8 cellular contexts compared by ENCODE assay signal in genomic region chr7:106064836-106065559, GRCh38. TPM values are rescaled to one million over a fixed set of nuclear protein-coding genes. Genes with fewer than 3 reads are reported as not detected.
DNase-seq lines count a peak whose midpoint lies in the region; ATAC-seq, FAIRE-seq and TF ChIP-seq lines count a peak whose summit lies in the region.

No MANE protein-coding gene starts in this region.

- no peaks in the 10 kb centered on the region for H3K9me3 Mint-ChIP-seq in activated naive CD4-positive, alpha-beta T cell treated with anti-CD3 and anti-CD28 coated beads for 36 hours
- H3K9me3 Mint-ChIP-seq in activated T-helper 1 cell treated with anti-CD3 and anti-CD28 coated beads, Interleukin-12 subunit alpha, Interleukin-12 subunit beta, Interleukin-2, Interleukin-4 antibody, amounts not matched to agents 30 ng/mL and 10 ng/mL and 1 ng/mL, durations not matched to agents 14 hours and 24 hours and 36 hours = no peaks in the 10 kb centered on the region

- 14% methylated on average over 12 of the region's 12 CpGs for WGBS in K562 (ENCODE audit: insufficient coverage, low coverage, missing lambda C conversion rate)
- 58% methylated on average over 12 of the region's 12 CpGs for WGBS in smooth muscle cell (ENCODE audit: low lambda C conversion rate)

- no peak for FAIRE-seq in K562 (lab: Jason Lieb, UNC)

- peaks cover 24% of the 10 kb centered on the region for H3K4me1 Mint-ChIP-seq in activated naive CD4-positive, alpha-beta T cell treated with anti-CD3 and anti-CD28 coated beads for 36 hours (ENCODE audit: low read depth)
- peaks cover 23% of the 10 kb centered on the region for H3K4me1 Mint-ChIP-seq in activated T-helper 1 cell treated with anti-CD3 and anti-CD28 coated beads, Interleukin-12 subunit alpha, Interleukin-12 subunit beta, Interleukin-2, Interleukin-4 antibody, amounts not matched to agents 30 ng/mL and 10 ng/mL and 1 ng/mL, durations not matched to agents 14 hours and 24 hours and 36 hours (ENCODE audit: low read depth)

- in situ Hi-C loops in K562 (cut with MboI) = no loop called here

- H3K79me2 ChIP-seq in K562 (ENCODE audit: control insufficient read depth, insufficient read depth, low read length) = no peaks in the 10 kb centered on the region
- no peaks in the 10 kb centered on the region for H3K79me2 ChIP-seq in smooth muscle cell (ENCODE audit: low read depth)

- no peaks in the 10 kb centered on the region for H3K36me3 Mint-ChIP-seq in activated naive CD4-positive, alpha-beta T cell treated with anti-CD3 and anti-CD28 coated beads for 36 hours (ENCODE audit: low read depth)
- no peaks in the 10 kb centered on the region for H3K36me3 Mint-ChIP-seq in activated T-helper 1 cell treated with anti-CD3 and anti-CD28 coated beads, Interleukin-12 subunit alpha, Interleukin-12 subunit beta, Interleukin-2, Interleukin-4 antibody, amounts not matched to agents 30 ng/mL and 10 ng/mL and 1 ng/mL, durations not matched to agents 14 hours and 24 hours and 36 hours (ENCODE audit: low read depth)

- no TSS peak for BruUV-seq in K562 (replicated peaks; lab: Mats Ljungman, UMichigan)

- H3K9me3 ChIP-seq in K562 (replicated peaks; ENCODE audit: control insufficient read depth, insufficient read depth, low read depth, low read length) (no peaks in the 10 kb centered on the region), smooth muscle cell (replicated peaks; ENCODE audit: low read depth) (no peaks in the 10 kb centered on the region)

- peaks cover 7% of the 10 kb centered on the region for H3K9me1 ChIP-seq in K562 (ENCODE audit: control insufficient read depth, insufficient read depth, low read length)

- H3K27me3 ChIP-seq in K562 (ENCODE audit: control insufficient read depth in 2 of 2, insufficient read depth in 2 of 2, low read length in 2 of 2) = peaks cover 22 to 55% of the 10 kb centered on the region in 2 experiments; a peak in 4 of 5 replicates
- no peaks in the 10 kb centered on the region for H3K27me3 ChIP-seq in smooth muscle cell (ENCODE audit: low read depth)

- peaks cover 11 to 23% of the 10 kb centered on the region in 2 experiments for H3K4me1 ChIP-seq in K562 (replicated peaks in 1 of 2; ENCODE audit: control insufficient read depth in 2 of 2, insufficient read depth in 2 of 2, low read length in 2 of 2)
- peaks cover 10% of the 10 kb centered on the region for H3K4me1 ChIP-seq in smooth muscle cell (ENCODE audit: low read depth)

- H3K27ac ChIP-seq in K562 (ENCODE audit: extremely low read depth, low read depth, low read length) (no peak overlapping the region), smooth muscle cell (ENCODE audit: low read depth) (peak overlapping the region; percentile 43)

- no peak for TF ChIP-seq EP300 in K562 (IDR thresholded peaks at IDR 0.05; ENCODE audit: low read length)

- POLR2A ChIA-PET in K562 (lab: Yijun Ruan, JAX) = interaction anchor here (0.6 kb wide), 1 partner anchor 1182 kb away, joined by 3 read pairs; no protein-coding TSS in a partner anchor

- H3K4me2 ChIP-seq in K562 (ENCODE audit: insufficient read depth, low read length) = no peak overlapping the region
- peak overlapping the region; percentile 60 for H3K4me2 ChIP-seq in smooth muscle cell

- no peaks in the 10 kb centered on the region for H3K36me3 ChIP-seq in K562 (ENCODE audit: control insufficient read depth, insufficient read depth, low read length)
- no peaks in the 10 kb centered on the region for H3K36me3 ChIP-seq in smooth muscle cell (ENCODE audit: low read depth)

- ATAC-seq in K562 (peak; percentile 76), GM19455 (IDR thresholded peaks at IDR 0.05; ENCODE audit: unreplicated experiment) (no peak)

- H3K4me3 ChIP-seq in K562 = no peak overlapping the region
- no peak overlapping the region for H3K4me3 ChIP-seq in smooth muscle cell

- TF ChIP-seq CTCF in K562 (IDR thresholded peaks at IDR 0.05 in 2 of 3, conservative IDR thresholded peaks at IDR 0.05 in 1 of 3; ENCODE audit: insufficient read depth in 2 of 3, low read depth in 1 of 3, low read length in 3 of 3) (0 out of 6 replicates have a peak, but pooled peaks of 1 of the 3 experiments have one; percentile 13), smooth muscle cell (IDR thresholded peaks at IDR 0.05; ENCODE audit: borderline replicate concordance, insufficient read depth, poor library complexity, severe bottlenecking) (no peak)

- DNase-seq in C1 segment of cervical spinal cord (lab: John Stamatoyannopoulos, UW) (peak; percentile 17 to 91 (median 76)), NCI-H146 (lab: John Stamatoyannopoulos, UW) (peak; percentile 74), K562 (ENCODE audit: extremely low read depth in 1 of 4, low spot score in 3 of 4) (peak in 3 of 4 experiments; percentile 44 to 55 (median 50)), iPS-NIHi7 (ENCODE audit: extremely low spot score) (peak; percentile 63), smooth muscle cell (lab: John Stamatoyannopoulos, UW; ENCODE audit: unreplicated experiment) (peak; percentile 45)
- no peak for DNase-seq in activated naive CD4-positive, alpha-beta T cell treated with anti-CD3 and anti-CD28 coated beads for 36 hours
- DNase-seq in activated T-helper 1 cell treated with anti-CD3 and anti-CD28 coated beads, Interleukin-12 subunit alpha, Interleukin-12 subunit beta, Interleukin-2, Interleukin-4 antibody, amounts not matched to agents 30 ng/mL and 10 ng/mL and 1 ng/mL, durations not matched to agents 14 hours and 24 hours and 36 hours (ENCODE audit: low spot score) = no peak

- H3K9ac ChIP-seq in K562 (ENCODE audit: insufficient read depth in 1 of 2, low read depth in 2 of 2, low read length in 2 of 2) (peak overlapping the region in 1 of 2 experiments; percentile 42; a peak in 1 of 4 replicates), smooth muscle cell (ENCODE audit: low read depth) (peak overlapping the region; percentile 2)

- no peak for TF ChIP-seq POLR2A in K562 (conservative IDR thresholded peaks at IDR 0.05)

- peaks cover 7% of the 10 kb centered on the region; the same call in 1 of the 2 replicates for H4K20me1 ChIP-seq in K562 (replicated peaks; ENCODE audit: control insufficient read depth, insufficient read depth, low read length)
- no peaks in the 10 kb centered on the region for H4K20me1 ChIP-seq in smooth muscle cell (ENCODE audit: low read depth)

- intact Hi-C loops in K562 (cut with micrococcal nuclease) = no loop called here
- intact Hi-C loops in activated naive CD4-positive, alpha-beta T cell treated with anti-CD3 and anti-CD28 coated beads for 36 hours (cut with micrococcal nuclease) = no loop called here
- intact Hi-C loops in activated T-helper 1 cell treated with anti-CD3 and anti-CD28 coated beads, Interleukin-12 subunit alpha, Interleukin-12 subunit beta, Interleukin-2, Interleukin-4 antibody, amounts not matched to agents 30 ng/mL and 10 ng/mL and 1 ng/mL, durations not matched to agents 14 hours and 24 hours and 36 hours (cut with micrococcal nuclease) = no loop called here

- H3K4me3 Mint-ChIP-seq in activated naive CD4-positive, alpha-beta T cell treated with anti-CD3 and anti-CD28 coated beads for 36 hours = no peak overlapping the region
- no peak overlapping the region for H3K4me3 Mint-ChIP-seq in activated T-helper 1 cell treated with anti-CD3 and anti-CD28 coated beads, Interleukin-12 subunit alpha, Interleukin-12 subunit beta, Interleukin-2, Interleukin-4 antibody, amounts not matched to agents 30 ng/mL and 10 ng/mL and 1 ng/mL, durations not matched to agents 14 hours and 24 hours and 36 hours

- H2AFZ ChIP-seq in K562 (ENCODE audit: low read depth, low read length) (no peak overlapping the region), smooth muscle cell (ENCODE audit: low read depth) (peak overlapping the region; percentile 44)

- TF ChIP-seq RAD21 in K562 (CRISPR knock-in tag; conservative IDR thresholded peaks at IDR 0.05 in 1 of 2, IDR thresholded peaks at IDR 0.05 in 1 of 2) = 0 out of 4 replicates have a peak, but pooled peaks of 1 of the 2 experiments have one; percentile 5

- CTCF ChIA-PET in K562 (lab: Yijun Ruan, JAX; ENCODE audit: low intra/inter-chr PET ratio) = no interaction called here
- CTCF ChIA-PET in activated naive CD4-positive, alpha-beta T cell treated with anti-CD3 and anti-CD28 coated beads for 36 hours (lab: Charles Lee) = interaction anchor here (1.9 kb wide), 1 partner anchor 47 kb away, joined by 5 read pairs; the partner anchor contains the start of gene SYPL1

- no peak overlapping the region for H3K27ac Mint-ChIP-seq in activated naive CD4-positive, alpha-beta T cell treated with anti-CD3 and anti-CD28 coated beads for 36 hours
- H3K27ac Mint-ChIP-seq in activated T-helper 1 cell treated with anti-CD3 and anti-CD28 coated beads, Interleukin-12 subunit alpha, Interleukin-12 subunit beta, Interleukin-2, Interleukin-4 antibody, amounts not matched to agents 30 ng/mL and 10 ng/mL and 1 ng/mL, durations not matched to agents 14 hours and 24 hours and 36 hours = no peak overlapping the region

- no peaks in the 10 kb centered on the region for H3F3A ChIP-seq in smooth muscle cell (ENCODE audit: low read depth)

- no peaks in the 10 kb centered on the region for H3K27me3 Mint-ChIP-seq in activated naive CD4-positive, alpha-beta T cell treated with anti-CD3 and anti-CD28 coated beads for 36 hours (ENCODE audit: low read depth)
- H3K27me3 Mint-ChIP-seq in activated T-helper 1 cell treated with anti-CD3 and anti-CD28 coated beads, Interleukin-12 subunit alpha, Interleukin-12 subunit beta, Interleukin-2, Interleukin-4 antibody, amounts not matched to agents 30 ng/mL and 10 ng/mL and 1 ng/mL, durations not matched to agents 14 hours and 24 hours and 36 hours (ENCODE audit: insufficient read depth) = no peaks in the 10 kb centered on the region

RNA-seq across cellular contexts. Expression of gene SYPL1, which starts 47.1 kb away (rescaled TPM):
- total RNA-seq in K562 (2011; cell fraction: chromatin; rRNA removed; ENCODE audit: low replicate concordance) = 58.3 and 92.7 TPM in 2 replicates
- 54.4 and 68.0 TPM in 2 replicates for total RNA-seq in K562 (2011; cell fraction: nucleolus; rRNA removed)
- 90.3 and 115 TPM in 2 replicates for total RNA-seq in K562 (2011; cell fraction: nucleoplasm; rRNA removed)
- 23.8 and 25.5 TPM in 2 replicates for total RNA-seq in K562 (2014; rRNA removed)
- total RNA-seq in K562 (2014; rRNA removed; fragmentation: Illumina TruSeq; extraction: Trizol) = 51.3 and 58.3 TPM in 2 replicates
- total RNA-seq in K562 (2015; rRNA removed; fragmentation: Illumina TruSeq; extraction: Trizol) = 45.0 and 47.8 TPM in 2 replicates
- 70.2 and 73.4 TPM in 2 replicates for total RNA-seq in K562 (2021)
- polyA plus RNA-seq in K562 (2011; rRNA removed) = 71.7 and 100 TPM in 2 replicates
- polyA plus RNA-seq in K562 (2011; cell fraction: cytosol; rRNA removed) = 41.5 and 68.5 TPM in 2 replicates
- 15.7 and 22.1 TPM in 2 replicates for polyA plus RNA-seq in K562 (2011; cell fraction: nucleus; rRNA removed)
- polyA plus RNA-seq in K562 (2012) = 94.6 and 111 TPM in 2 replicates
- polyA plus RNA-seq in K562 (2014; fragmentation: Illumina TruSeq; extraction: Trizol) = 71.9 and 81.5 TPM in 2 replicates
- 100 to 1,000 TPM; 171 to 214 TPM for polyA plus RNA-seq in K562 (2014; fragmentation: Nextera tagmentation; extraction: Ambion mirVana)
- 53.5 and 54.1 TPM in 2 replicates for polyA plus RNA-seq in K562 (2014; rRNA removed)
- 68.6 and 85.2 TPM in 2 replicates for polyA minus RNA-seq in K562 (2011; rRNA and poly(A)+ RNA removed)
- 27.0 and 38.1 TPM in 2 replicates for polyA minus RNA-seq in K562 (2011; cell fraction: cytosol; rRNA and poly(A)+ RNA removed)
- polyA minus RNA-seq in K562 (2011; cell fraction: nucleus; rRNA and poly(A)+ RNA removed) = 14.4 and 20.3 TPM in 2 replicates
- 93.3 and 107 TPM in 2 replicates for total RNA-seq in smooth muscle cell
- 75.2 and 96.0 TPM in 2 replicates for polyA plus RNA-seq in smooth muscle cell
- 10 to 100 TPM; 24.7 to 26.6 TPM for total RNA-seq in activated naive CD4-positive, alpha-beta T cell treated with anti-CD3 and anti-CD28 coated beads for 36 hours
- 22.3 and 24.9 TPM in 2 replicates for total RNA-seq in activated T-helper 1 cell treated with anti-CD3 and anti-CD28 coated beads, Interleukin-12 subunit alpha, Interleukin-12 subunit beta, Interleukin-2, Interleukin-4 antibody, amounts not matched to agents 30 ng/mL and 10 ng/mL and 1 ng/mL, durations not matched to agents 14 hours and 24 hours and 36 hours

Comparison
In these comparisons a context has a peak if more than half of its experiments do, and no peak if none do; other contexts are left out.
1. DNase-seq: peak in C1 segment of cervical spinal cord (14 of 14), NCI-H146 (single experiment), K562 (3 of 4), iPS-NIHi7 (single experiment) and smooth muscle cell (single experiment); none in activated naive CD4-positive, alpha-beta T cell treated with anti-CD3 and anti-CD28 coated beads for 36 hours (single experiment) and activated T-helper 1 cell treated with anti-CD3 and anti-CD28 coated beads, Interleukin-12 subunit alpha, Interleukin-12 subunit beta, Interleukin-2, Interleukin-4 antibody, amounts not matched to agents 30 ng/mL and 10 ng/mL and 1 ng/mL, durations not matched to agents 14 hours and 24 hours and 36 hours (single experiment).